ENCODE assay signal across 7 cellular contexts in genomic region chr3:32467333-32468070, GRCh38.
DNase-seq lines count a peak whose midpoint lies in the region; ATAC-seq and TF ChIP-seq lines count a peak whose summit lies in the region.

No MANE protein-coding gene starts in this region.

- in situ Hi-C loops in GM13976 (cut with MboI; ENCODE audit: low sequenced_read_pairs, unreplicated experiment), result no loop called here

- TF ChIP-seq CTCF in GM13976 (IDR thresholded peaks at IDR 0.05; ENCODE audit: borderline replicate concordance, control extremely low read depth, extremely low read depth, insufficient read depth, missing control alignments), result peak; percentile 99

- DNase-seq in GM13976 (ENCODE audit: low spot score), result peak; percentile 89
- peak; percentile 59 for DNase-seq in NCI-H2029 treated with DMSO at 0.1 percent for 48 hours (lab: John Stamatoyannopoulos, UW)
- DNase-seq in activated CD4-positive, CD25-positive, alpha-beta regulatory T cell treated with anti-CD3 and anti-CD28 coated beads, Interleukin-2, amount 50 U/mL, for 16 hours (ENCODE audit: low read depth, low spot score), result peak; percentile 61
- DNase-seq in central memory CD4-positive, alpha-beta T cell, result peak; percentile 68
- DNase-seq in kidney tubule cell (ENCODE audit: low spot score), result peak; percentile 77
- DNase-seq in stimulated activated CD4-positive, alpha-beta T cell treated with anti-CD3 and anti-CD28 coated beads, Interleukin-1b, Interleukin-23, amount 100 ng/mL, for 1 hour (ENCODE audit: low read depth in 2 of 2), result peak; percentile 37 to 69

- ATAC-seq in HG02642 (IDR thresholded peaks at IDR 0.05; ENCODE audit: poor library complexity, unreplicated experiment), result peak; percentile 86

Comparison
In these comparisons a context has a peak if more than half of its experiments do, and no peak if none do; other contexts are left out.
1. Peak in every context shown above with its lines: DNase-seq and ATAC-seq.